ENCODE assay signal across 8 cellular contexts in genomic region chr1:52552236-52552504, GRCh38. TPM values are rescaled to one million over a fixed set of nuclear protein-coding genes. Genes with fewer than 3 reads are reported as not detected.
DNase-seq lines count a peak whose midpoint lies in the region; ATAC-seq and TF ChIP-seq lines count a peak whose summit lies in the region.

No MANE protein-coding gene starts in this region.

- H3K4me3 ChIP-seq in BJ (ENCODE audit: low read depth, low read length) (peak overlapping the region; percentile 96), MG63 (peak overlapping the region; percentile 94)

- DNase-seq in BJ (ENCODE audit: low read depth) (no peak), GM20000 (ENCODE audit: low spot score) (peak; percentile 51), MG63 (peak; percentile 41), astrocyte of the hippocampus (ENCODE audit: low read depth, low spot score) (peak; percentile 63), islet precursor cell (peak; percentile 70)
- DNase-seq in T-helper 2 cell treated with Interferon-gamma antibody and Interleukin-4, amounts not matched to agents 5 μg/mL and 100 μg/mL, for 36 hours (ENCODE audit: low spot score), result peak; percentile 74
- DNase-seq in stimulated activated CD4-positive, alpha-beta T cell treated with anti-CD3 and anti-CD28 coated beads, Interleukin-15, amount 100 ng/mL, for 48 hours (ENCODE audit: low read depth in 2 of 2), result peak; percentile 57 to 60

- no peak for TF ChIP-seq CTCF in BJ (IDR thresholded peaks at IDR 0.05; ENCODE audit: insufficient read depth, low read depth, low read length)
- no peak for TF ChIP-seq CTCF in GM20000 (IDR thresholded peaks at IDR 0.05; ENCODE audit: extremely low read depth, missing control alignments)

- CTCF ChIA-PET in BJ (lab: Yijun Ruan, JAX), result no interaction called here

- H3K27me3 ChIP-seq in BJ (ENCODE audit: control insufficient read depth, insufficient read depth, low read length), result no peaks in the 10 kb centered on the region
- H3K27me3 ChIP-seq in MG63, result no peaks in the 10 kb centered on the region

- no peaks in the 10 kb centered on the region for H3K36me3 ChIP-seq in BJ (ENCODE audit: control insufficient read depth, insufficient read depth, low read length)
- H3K36me3 ChIP-seq in MG63, result no peaks in the 10 kb centered on the region

- POLR2A ChIA-PET in BJ (lab: Charles Lee), result no interaction called here

- peaks cover 30% of the 10 kb centered on the region for H3K4me1 Mint-ChIP-seq in T-helper 2 cell treated with Interferon-gamma antibody and Interleukin-4, amounts not matched to agents 5 μg/mL and 100 μg/mL, for 36 hours (ENCODE audit: low read depth)

- no peaks in the 10 kb centered on the region for H3K9me3 Mint-ChIP-seq in T-helper 2 cell treated with Interferon-gamma antibody and Interleukin-4, amounts not matched to agents 5 μg/mL and 100 μg/mL, for 36 hours

- ATAC-seq in GM19351 (IDR thresholded peaks at IDR 0.05; ENCODE audit: unreplicated experiment), result no peak

- H3K27ac Mint-ChIP-seq in T-helper 2 cell treated with Interferon-gamma antibody and Interleukin-4, amounts not matched to agents 5 μg/mL and 100 μg/mL, for 36 hours, result no peak overlapping the region

- no peaks in the 10 kb centered on the region for H3K9me3 ChIP-seq in MG63

- H3K27me3 Mint-ChIP-seq in T-helper 2 cell treated with Interferon-gamma antibody and Interleukin-4, amounts not matched to agents 5 μg/mL and 100 μg/mL, for 36 hours (ENCODE audit: low read depth), result peaks cover 3% of the 10 kb centered on the region

- H3K36me3 Mint-ChIP-seq in T-helper 2 cell treated with Interferon-gamma antibody and Interleukin-4, amounts not matched to agents 5 μg/mL and 100 μg/mL, for 36 hours (ENCODE audit: low read depth), result peaks cover 6% of the 10 kb centered on the region

- no peak overlapping the region for H3K4me3 Mint-ChIP-seq in T-helper 2 cell treated with Interferon-gamma antibody and Interleukin-4, amounts not matched to agents 5 μg/mL and 100 μg/mL, for 36 hours

RNA-seq across cellular contexts. Expression of gene TUT4, which starts 0.7 kb away (rescaled TPM):
- polyA plus RNA-seq in BJ (2011; rRNA removed), result 17.6 and 27.9 TPM in 2 replicates
- polyA minus RNA-seq in BJ (2011; rRNA and poly(A)+ RNA removed), result 7.4 and 8.7 TPM in 2 replicates
- 10.9 and 60.2 TPM in 2 replicates for total RNA-seq in MG63 (2014; rRNA removed; shearing (Covaris generic); ENCODE audit: low replicate concordance)

RNA-seq across cellular contexts. Expression of gene GPX7, which starts 50.0 kb away (rescaled TPM):
- polyA plus RNA-seq in BJ (2011; rRNA removed), result 40.6 and 44.5 TPM in 2 replicates
- 14.2 and 28.9 TPM in 2 replicates for polyA minus RNA-seq in BJ (2011; rRNA and poly(A)+ RNA removed)
- 21.2 and 22.5 TPM in 2 replicates for total RNA-seq in MG63 (2014; rRNA removed; shearing (Covaris generic); ENCODE audit: low replicate concordance)
